Comparison of ENCODE assay signal across 26 cellular contexts in genomic region chr17:8020776-8021564, GRCh38. TPM values are rescaled to one million over a fixed set of nuclear protein-coding genes. Genes with fewer than 3 reads are reported as not detected.
"Had no signal": no experiment of that assay in that cellular context is flagged by ENCODE, and none has a peak within 500 bp of the region (broad histone marks: within the 10 kb centered on the region; RNA-seq: fewer than 3 reads in every experiment).

No MANE protein-coding gene starts in this region.

- DNase-seq: activated CD4-positive, alpha-beta memory T cell treated with anti-CD3 and anti-CD28 coated beads, Interleukin-2, amount 10 ng/mL, durations not matched to agents 7 days and 5 days; activated CD4-positive, alpha-beta T cell treated with anti-CD3 and anti-CD28 coated beads for 4 hours; activated gamma-delta T cell; activated T-cell treated with anti-CD3 and anti-CD28 coated beads, Interleukin-2, amount 50 U/mL, for 24 hours; body of pancreas; central memory CD4-positive, alpha-beta T cell; cortex of kidney; effector CD8-positive, alpha-beta T cell; esophagus squamous epithelium; hypothalamus; lower lobe of right lung; midbrain; pancreas; stimulated activated CD4-positive, alpha-beta T cell treated with anti-CD3 and anti-CD28 coated beads, Interleukin-15, amount 100 ng/mL, for 24 hours; stimulated activated CD4-positive, alpha-beta T cell treated with anti-CD3 and anti-CD28 coated beads, Interleukin-4, amount 100 ng/mL, for 1 hour; stimulated activated naive B cell treated with anti-CD40 and anti-IgM and Interleukin-4, amounts not matched to agents 10 μg/mL and 1 μg/mL and 100 μg/mL, for 72 hours; T-helper 2 cell had no signal

- H3K9me3 Mint-ChIP-seq: activated CD4-positive, alpha-beta memory T cell treated with anti-CD3 and anti-CD28 coated beads, Interleukin-2, amount 10 ng/mL, durations not matched to agents 7 days and 5 days; activated naive CD4-positive, alpha-beta T cell treated with anti-CD3 and anti-CD28 coated beads, Interleukin-2, amount 50 U/mL, for 72 hours; activated T-cell treated with anti-CD3 and anti-CD28 coated beads, Interleukin-2, amount 50 U/mL, for 24 hours; stimulated activated naive B cell treated with anti-CD40 and anti-IgM and Interleukin-4, amounts not matched to agents 10 μg/mL and 1 μg/mL and 100 μg/mL, for 72 hours had no signal

- H3K9me3 ChIP-seq: body of pancreas, esophagus squamous epithelium, lower lobe of right lung, pancreas, tibial artery, vagina had no signal

- H3K27ac Mint-ChIP-seq: activated CD4-positive, alpha-beta memory T cell treated with anti-CD3 and anti-CD28 coated beads, Interleukin-2, amount 10 ng/mL, durations not matched to agents 7 days and 5 days; activated T-cell treated with anti-CD3 and anti-CD28 coated beads, Interleukin-2, amount 50 U/mL, for 24 hours had no signal

- H3K27me3 ChIP-seq: body of pancreas, pancreas, vagina had no signal

- H3K36me3 ChIP-seq: esophagus squamous epithelium, lower lobe of right lung, pancreas, tibial artery, vagina had no signal

- H3K4me3 ChIP-seq: body of pancreas, esophagus squamous epithelium, lower lobe of right lung, pancreas, tibial artery, vagina had no signal

- ATAC-seq: activated naive CD4-positive, alpha-beta T cell treated with anti-CD3 and anti-CD28 coated beads, Interleukin-2, amount 50 U/mL, for 72 hours; body of pancreas; lower lobe of right lung; pancreas; stimulated activated naive B cell treated with anti-CD40 and anti-IgM and Interleukin-4, amounts not matched to agents 10 μg/mL and 1 μg/mL and 100 μg/mL, for 72 hours had no signal

- H3K36me3 Mint-ChIP-seq: activated naive CD4-positive, alpha-beta T cell treated with anti-CD3 and anti-CD28 coated beads, Interleukin-2, amount 50 U/mL, for 72 hours; stimulated activated naive B cell treated with anti-CD40 and anti-IgM and Interleukin-4, amounts not matched to agents 10 μg/mL and 1 μg/mL and 100 μg/mL, for 72 hours had no signal

- H3K27ac ChIP-seq: body of pancreas, lower lobe of right lung, pancreas, tibial artery, vagina had no signal

- H3K4me3 Mint-ChIP-seq: activated CD4-positive, alpha-beta memory T cell treated with anti-CD3 and anti-CD28 coated beads, Interleukin-2, amount 10 ng/mL, durations not matched to agents 7 days and 5 days; activated T-cell treated with anti-CD3 and anti-CD28 coated beads, Interleukin-2, amount 50 U/mL, for 24 hours; stimulated activated naive B cell treated with anti-CD40 and anti-IgM and Interleukin-4, amounts not matched to agents 10 μg/mL and 1 μg/mL and 100 μg/mL, for 72 hours had no signal

RNA-seq across cellular contexts. Expression of gene ALOX15B, which starts 17.9 kb away (rescaled TPM):
- total RNA-seq: activated CD4-positive, alpha-beta memory T cell treated with anti-CD3 and anti-CD28 coated beads, Interleukin-2, amount 10 ng/mL, durations not matched to agents 7 days and 5 days; activated naive CD4-positive, alpha-beta T cell treated with anti-CD3 and anti-CD28 coated beads, Interleukin-2, amount 50 U/mL, for 72 hours; endothelial cell of umbilical vein; fibroblast of villous mesenchyme; myocyte had no signal
- polyA plus RNA-seq: endothelial cell of umbilical vein, neural cell had no signal

RNA-seq across cellular contexts. Expression of gene GUCY2D, which starts 18.6 kb away (rescaled TPM):
- total RNA-seq: activated CD4-positive, alpha-beta memory T cell treated with anti-CD3 and anti-CD28 coated beads, Interleukin-2, amount 10 ng/mL, durations not matched to agents 7 days and 5 days; body of pancreas; endothelial cell of umbilical vein; esophagus squamous epithelium; fibroblast of villous mesenchyme; myocyte; skeletal muscle tissue; subcutaneous adipose tissue; vagina had no signal
- polyA plus RNA-seq: endothelial cell of umbilical vein had no signal
